1 cellular context compared by ENCODE assay signal in the genomic region with DNA sequence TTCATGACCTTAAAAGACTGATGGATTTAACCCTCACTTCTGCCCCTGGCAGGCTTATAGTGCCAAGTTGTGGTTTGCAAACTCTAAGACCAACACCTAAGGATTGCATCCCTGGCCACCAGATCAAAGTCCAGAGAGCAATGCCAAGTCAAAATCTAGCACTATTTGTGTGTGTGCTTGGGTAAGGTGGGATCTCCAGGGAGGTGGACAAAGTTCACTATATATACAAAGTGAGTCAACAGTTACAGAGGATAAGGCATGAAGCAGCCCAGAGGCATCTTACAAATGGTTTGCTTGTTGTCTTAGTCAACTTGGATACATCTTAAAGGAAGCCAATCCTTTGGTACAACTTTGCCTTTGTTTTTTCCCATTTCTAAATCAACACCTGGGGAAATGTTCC.
A peak's percentile ranks its signal among the peaks of the same experiment; 100 is the strongest.
TF ChIP-seq lines count a peak whose summit lies in the region.

No MANE protein-coding gene starts in this region.

TF ChIP-seq in A549, 52 proteins besides CTCF, POLR2A, EP300 and RAD21 (continued from another document):
- TF ChIP-seq, protein P1, sequence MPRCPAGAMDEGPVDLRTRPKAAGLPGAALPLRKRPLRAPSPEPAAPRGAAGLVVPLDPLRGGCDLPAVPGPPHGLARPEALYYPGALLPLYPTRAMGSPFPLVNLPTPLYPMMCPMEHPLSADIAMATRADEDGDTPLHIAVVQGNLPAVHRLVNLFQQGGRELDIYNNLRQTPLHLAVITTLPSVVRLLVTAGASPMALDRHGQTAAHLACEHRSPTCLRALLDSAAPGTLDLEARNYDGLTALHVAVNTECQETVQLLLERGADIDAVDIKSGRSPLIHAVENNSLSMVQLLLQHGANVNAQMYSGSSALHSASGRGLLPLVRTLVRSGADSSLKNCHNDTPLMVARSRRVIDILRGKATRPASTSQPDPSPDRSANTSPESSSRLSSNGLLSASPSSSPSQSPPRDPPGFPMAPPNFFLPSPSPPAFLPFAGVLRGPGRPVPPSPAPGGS (IDR thresholded peaks at IDR 0.05): no peak
- TF ChIP-seq KDM5A (IDR thresholded peaks at IDR 0.05) (no peak), PHF8 (IDR thresholded peaks at IDR 0.05; ENCODE audit: borderline replicate concordance, low read depth) (no peak), POLR2AphosphoS2 (conservative IDR thresholded peaks at IDR 0.05; ENCODE audit: low read length) (no peak), TFCP2L1 (CRISPR knock-in tag; IDR thresholded peaks at IDR 0.05) (no peak), JUNB (IDR thresholded peaks at IDR 0.05) (peak; percentile 58), CEBPB (IDR thresholded peaks at IDR 0.05) (0 out of 4 replicates have a peak, but pooled peaks of 1 of the 2 experiments have one; percentile 4), BHLHE40 (IDR thresholded peaks at IDR 0.05; ENCODE audit: low read depth, low read length) (no peak), GATA3 (IDR thresholded peaks at IDR 0.05; ENCODE audit: borderline replicate concordance) (peak; percentile 54; the same call in 1 of the 2 replicates), HOXB5 (CRISPR knock-in tag; IDR thresholded peaks at IDR 0.05) (no peak), RARB (CRISPR knock-in tag; IDR thresholded peaks at IDR 0.05) (no peak), ESRRA (IDR thresholded peaks at IDR 0.05; ENCODE audit: borderline replicate concordance, low read length) (no peak)
- TF ChIP-seq, protein P2, sequence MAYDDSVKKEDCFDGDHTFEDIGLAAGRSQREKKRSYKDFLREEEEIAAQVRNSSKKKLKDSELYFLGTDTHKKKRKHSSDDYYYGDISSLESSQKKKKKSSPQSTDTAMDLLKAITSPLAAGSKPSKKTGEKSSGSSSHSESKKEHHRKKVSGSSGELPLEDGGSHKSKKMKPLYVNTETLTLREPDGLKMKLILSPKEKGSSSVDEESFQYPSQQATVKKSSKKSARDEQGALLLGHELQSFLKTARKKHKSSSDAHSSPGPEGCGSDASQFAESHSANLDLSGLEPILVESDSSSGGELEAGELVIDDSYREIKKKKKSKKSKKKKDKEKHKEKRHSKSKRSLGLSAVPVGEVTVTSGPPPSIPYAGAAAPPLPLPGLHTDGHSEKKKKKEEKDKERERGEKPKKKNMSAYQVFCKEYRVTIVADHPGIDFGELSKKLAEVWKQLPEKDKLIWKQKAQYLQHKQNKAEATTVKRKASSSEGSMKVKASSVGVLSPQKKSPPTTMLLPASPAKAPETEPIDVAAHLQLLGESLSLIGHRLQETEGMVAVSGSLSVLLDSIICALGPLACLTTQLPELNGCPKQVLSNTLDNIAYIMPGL (CRISPR knock-in tag; IDR thresholded peaks at IDR 0.05; ENCODE audit: borderline replicate concordance): no peak
